In the genomic region with DNA sequence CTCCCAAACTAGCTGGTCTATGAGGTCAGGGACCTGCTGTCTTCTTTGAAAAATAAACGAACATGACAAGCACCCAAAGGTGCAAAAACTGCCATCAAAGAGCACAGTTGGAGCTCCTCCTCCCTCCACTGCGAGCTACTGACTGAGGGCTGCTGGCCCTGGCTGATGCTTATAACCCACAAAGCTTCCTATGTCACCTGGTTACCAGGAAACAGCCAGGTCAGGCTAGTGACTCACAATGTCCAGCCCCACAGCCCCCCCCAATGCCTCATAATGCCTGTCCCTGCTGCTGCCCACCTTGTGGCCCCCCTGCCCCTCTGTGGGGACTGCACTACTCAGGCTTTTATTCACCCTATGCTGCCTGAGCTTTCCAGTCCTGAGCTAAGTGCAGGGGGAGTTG, we compare ENCODE assay signal across 13 cellular contexts. TPM values are rescaled to one million over a fixed set of nuclear protein-coding genes. Genes with fewer than 3 reads are reported as not detected.
"Had no signal": no experiment of that assay in that cellular context is flagged by ENCODE, and none has a peak within 500 bp of the region (broad histone marks: within the 10 kb centered on the region; RNA-seq: fewer than 3 reads in every experiment).

A gene with protein sequence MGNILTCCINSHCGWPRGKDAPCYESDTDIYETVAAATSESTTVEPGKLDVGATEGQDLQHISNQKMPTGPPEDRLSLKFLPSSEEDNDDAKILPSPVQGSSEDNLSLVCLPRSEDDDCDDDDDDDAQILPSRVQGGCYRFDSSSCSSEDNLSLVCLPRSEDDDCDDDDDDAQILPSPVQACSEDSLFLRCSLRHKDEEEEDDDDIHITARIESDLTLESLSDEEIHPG (minus strand): TSS at position 144 of the 400 bp plus-strand sequence. CDS start 298 bp downstream, outside the sequence.

- H3K27ac Mint-ChIP-seq: T-helper 1 cell treated with Interleukin-12 subunit alpha and Interleukin-12 subunit beta and Interleukin-4 antibody, amounts not matched to agents 30 μg/mL and 1 μg/mL, for 36 hours had no signal

- H3K4me1 ChIP-seq: adrenal gland had no signal

- H3K9me3 ChIP-seq: adrenal gland had no signal

- H3K4me3 Mint-ChIP-seq: neural crest cell; T-helper 1 cell treated with Interleukin-12 subunit alpha and Interleukin-12 subunit beta and Interleukin-4 antibody, amounts not matched to agents 30 μg/mL and 1 μg/mL, for 36 hours had no signal

- H3K27me3 ChIP-seq: adrenal gland had no signal

- H3K4me3 ChIP-seq: adrenal gland had no signal

- H3K27ac ChIP-seq: adrenal gland had no signal

- DNase-seq: activated CD4-positive, alpha-beta T cell treated with anti-CD3 and anti-CD28 coated beads, Interleukin-2, amount 50 U/mL, for 1 hour; activated CD4-positive, CD25-positive, alpha-beta regulatory T cell; activated naive CD4-positive, alpha-beta T cell treated with Interleukin-2 at 50 U/mL for 16 hours; activated T-cell treated with anti-CD3 and anti-CD28 coated beads, Interleukin-2, amount 50 U/mL, for 48 hours; adrenal gland; midbrain had no signal

- ATAC-seq: left lobe of liver, sciatic nerve, SK-N-SH treated with all-trans-retinoic acid at 6 μM for 48 hours had no signal

- H3K36me3 ChIP-seq: adrenal gland had no signal

- H3K9me3 Mint-ChIP-seq: neural crest cell; T-helper 1 cell treated with Interleukin-12 subunit alpha and Interleukin-12 subunit beta and Interleukin-4 antibody, amounts not matched to agents 30 μg/mL and 1 μg/mL, for 36 hours had no signal

RNA-seq across cellular contexts. Expression of the gene that starts here (rescaled TPM):
- total RNA-seq: dermis microvascular lymphatic vessel endothelial cell, lung microvascular endothelial cell, neural crest cell had no signal
